Comparison of ENCODE assay signal across 14 cellular contexts in the genomic region with DNA sequence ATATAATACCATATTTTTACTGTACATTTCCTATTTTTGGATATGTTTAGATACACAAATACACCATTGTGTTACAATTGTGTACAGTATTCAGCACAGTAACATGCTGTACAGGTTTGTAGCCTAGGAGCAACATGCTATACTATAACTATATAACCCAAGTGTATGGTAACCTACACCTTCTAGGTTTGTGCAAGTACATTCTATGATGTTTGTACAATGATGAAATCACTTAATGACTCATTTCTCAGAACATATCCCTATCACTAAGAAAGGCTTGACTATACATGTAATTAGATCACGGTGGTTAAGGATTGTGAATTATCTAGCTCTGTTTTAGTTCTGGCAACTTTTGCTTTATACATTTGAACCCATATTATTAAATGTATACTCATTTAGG. TPM values are rescaled to one million over a fixed set of nuclear protein-coding genes. Genes with fewer than 3 reads are reported as not detected.
DNase-seq lines count a peak whose midpoint lies in the region; ATAC-seq, FAIRE-seq and TF ChIP-seq lines count a peak whose summit lies in the region.
"Had no signal": no experiment of that assay in that cellular context is flagged by ENCODE, and none has a peak within 500 bp of the region (broad histone marks: within the 10 kb centered on the region; RNA-seq: fewer than 3 reads in every experiment).

No MANE protein-coding gene starts in this region.

- no peak overlapping the region for H3K9ac ChIP-seq in fibroblast of lung (ENCODE audit: insufficient read depth, low read length)

- no peaks in the 10 kb centered on the region for H3K9me3 Mint-ChIP-seq in activated T-cell treated with anti-CD3 and anti-CD28 coated beads, Interleukin-2, amount 50 U/mL, for 72 hours

- CTCF ChIA-PET in Panc1 (lab: Charles Lee), result no interaction called here

- H3K79me2 ChIP-seq in fibroblast of lung (ENCODE audit: control insufficient read depth, insufficient read depth, low read length), result no peaks in the 10 kb centered on the region

- in situ Hi-C loops in Panc1 (cut with HindIII; ENCODE audit: low pct_unique_long_range_greater_than_20kb, low sequenced_read_pairs) (no loop called here), transverse colon (cut with MboI; ENCODE audit: low pct_ligation_motif_present in 1 of 4, low pct_unique_long_range_greater_than_20kb in 1 of 4, low sequenced_read_pairs in 3 of 4) (no loop called here)

- H3K27me3 ChIP-seq in Panc1 (ENCODE audit: control insufficient read depth, insufficient read depth, low read length) (no peaks in the 10 kb centered on the region), fibroblast of lung (ENCODE audit: control insufficient read depth, insufficient read depth, low read length) (no peaks in the 10 kb centered on the region), transverse colon (no peaks in the 10 kb centered on the region)
- H3K27me3 ChIP-seq: gastrocnemius medialis had no signal

- 63 to 66% methylated on average over 1 of the region's 1 CpG for WGBS in transverse colon (ENCODE audit: low coverage in 1 of 2), 2 donors

- H3K4me3 ChIP-seq in Panc1 (ENCODE audit: low read depth in 2 of 2, low read length in 2 of 2) (no peak overlapping the region), fibroblast of lung (replicated peaks in 1 of 4; ENCODE audit: control extremely low read depth in 1 of 4, insufficient read depth in 1 of 4, low read depth in 3 of 4, low read length in 4 of 4) (no peak overlapping the region), transverse colon (no peak overlapping the region)
- H3K4me3 ChIP-seq: coronary artery, gastrocnemius medialis had no signal

- no peak for TF ChIP-seq EP300 in transverse colon (IDR thresholded peaks at IDR 0.05; ENCODE audit: low read depth)

- H3K27ac Mint-ChIP-seq in activated T-cell treated with anti-CD3 and anti-CD28 coated beads, Interleukin-2, amount 50 U/mL, for 72 hours, result no peak overlapping the region
- H3K27ac Mint-ChIP-seq: activated B cell treated with CpG ODN at 0.5 μM for 24 hours had no signal

- no peak for DNase-seq in activated T-cell treated with anti-CD3 and anti-CD28 coated beads, Interleukin-2, amount 50 U/mL, for 72 hours
- DNase-seq in activated T-cell treated with anti-CD3 and anti-CD28 coated beads for 4 hours (no peak), Panc1 (ENCODE audit: low read depth, low spot score) (no peak), fibroblast of lung (ENCODE audit: low read depth in 2 of 2) (peak; percentile 66 to 69), urothelium cell line (ENCODE audit: low spot score) (no peak), T1000 (lab: John Stamatoyannopoulos, UW) (no peak), transverse colon (no peak)
- DNase-seq: activated B cell treated with CpG ODN at 0.5 μM for 24 hours, DMS 273 treated with DMSO at 0.1 percent for 48 hours, gastrocnemius medialis, islet precursor cell, NCI-H2029 had no signal

- no peak for TF ChIP-seq CTCF in Panc1 (IDR thresholded peaks at IDR 0.05)
- TF ChIP-seq CTCF in fibroblast of lung (conservative IDR thresholded peaks at IDR 0.05 in 1 of 2, IDR thresholded peaks at IDR 0.05 in 1 of 2; ENCODE audit: low read depth in 1 of 2, low read length in 2 of 2), result no peak
- TF ChIP-seq CTCF in transverse colon (IDR thresholded peaks at IDR 0.05), result no peak

- ATAC-seq in activated T-cell treated with anti-CD3 and anti-CD28 coated beads, Interleukin-2, amount 50 U/mL, for 72 hours (replicated peaks in 1 of 2), result peak; percentile 77 to 91
- ATAC-seq in Panc1 (peak; percentile 79; the same call in 1 of the 2 replicates), GM21390 (IDR thresholded peaks at IDR 0.05; ENCODE audit: unreplicated experiment) (no peak)
- ATAC-seq: gastrocnemius medialis had no signal

- H3K4me1 Mint-ChIP-seq in activated T-cell treated with anti-CD3 and anti-CD28 coated beads, Interleukin-2, amount 50 U/mL, for 72 hours (ENCODE audit: low read depth), result peaks cover 5% of the 10 kb centered on the region

- H3K4me1 ChIP-seq in Panc1 (ENCODE audit: control insufficient read depth, insufficient read depth, low read length), result no peaks in the 10 kb centered on the region; the same call in 1 of the 2 replicates
- no peaks in the 10 kb centered on the region for H3K4me1 ChIP-seq in fibroblast of lung (ENCODE audit: control insufficient read depth, extremely low read depth, insufficient read depth, low read length)
- no peaks in the 10 kb centered on the region for H3K4me1 ChIP-seq in transverse colon

- TF ChIP-seq POLR2A in transverse colon (IDR thresholded peaks at IDR 0.05), result no peak

- peaks cover 13% of the 10 kb centered on the region for H3K27me3 Mint-ChIP-seq in activated T-cell treated with anti-CD3 and anti-CD28 coated beads, Interleukin-2, amount 50 U/mL, for 72 hours (ENCODE audit: low read depth)
- H3K27me3 Mint-ChIP-seq: activated B cell treated with CpG ODN at 0.5 μM for 24 hours had no signal

- peak; percentile 56 for FAIRE-seq in urothelium cell line (lab: Jason Lieb, UNC)

- no peaks in the 10 kb centered on the region for H4K20me1 ChIP-seq in fibroblast of lung (ENCODE audit: control insufficient read depth, extremely low read depth, insufficient read depth, low read length)

- no TSS peak for BruUV-seq in Panc1 (replicated peaks; lab: Mats Ljungman, UMichigan)

- H3K4me2 ChIP-seq in fibroblast of lung (ENCODE audit: extremely low read depth, insufficient read depth, low read length), result no peak overlapping the region

- POLR2A ChIA-PET in Panc1 (lab: Charles Lee), result no interaction called here

- no peak overlapping the region for H3K27ac ChIP-seq in Panc1 (ENCODE audit: low read length)
- H3K27ac ChIP-seq in fibroblast of lung (ENCODE audit: insufficient read depth, low read length), result no peak overlapping the region
- no peak overlapping the region for H3K27ac ChIP-seq in transverse colon
- H3K27ac ChIP-seq: coronary artery, gastrocnemius medialis had no signal

- H3K36me3 Mint-ChIP-seq in activated T-cell treated with anti-CD3 and anti-CD28 coated beads, Interleukin-2, amount 50 U/mL, for 72 hours (ENCODE audit: insufficient read depth in 2 of 2), result no peaks in the 10 kb centered on the region

- H3K9me3 ChIP-seq in Panc1 (ENCODE audit: control insufficient read depth, insufficient read depth, low read depth, low read length), result no peaks in the 10 kb centered on the region
- no peaks in the 10 kb centered on the region for H3K9me3 ChIP-seq in fibroblast of lung (ENCODE audit: control insufficient read depth, insufficient read depth, low read depth, low read length)
- H3K9me3 ChIP-seq in transverse colon, result no peaks in the 10 kb centered on the region
- H3K9me3 ChIP-seq: gastrocnemius medialis had no signal

- H3K36me3 ChIP-seq in Panc1 (ENCODE audit: control insufficient read depth, insufficient read depth, low read length), result no peaks in the 10 kb centered on the region
- no peaks in the 10 kb centered on the region for H3K36me3 ChIP-seq in fibroblast of lung (ENCODE audit: control insufficient read depth, insufficient read depth, low read length)
- H3K36me3 ChIP-seq in transverse colon, result no peaks in the 10 kb centered on the region
- H3K36me3 ChIP-seq: gastrocnemius medialis had no signal

- no peak overlapping the region for H2AFZ ChIP-seq in fibroblast of lung (ENCODE audit: low read length)

- intact Hi-C loops in Panc1 (cut with micrococcal nuclease; ENCODE audit: unreplicated experiment), result no loop called here
- intact Hi-C loops in transverse colon (cut with DNase I; ENCODE audit: low total_unique reads), result no loop called here

- no peak overlapping the region for H3K4me3 Mint-ChIP-seq in activated T-cell treated with anti-CD3 and anti-CD28 coated beads, Interleukin-2, amount 50 U/mL, for 72 hours
- H3K4me3 Mint-ChIP-seq: activated B cell treated with CpG ODN at 0.5 μM for 24 hours had no signal

RNA-seq across cellular contexts. Expression of a gene that starts 31.3 kb away (rescaled TPM):
- total RNA-seq in activated T-cell treated with anti-CD3 and anti-CD28 coated beads, Interleukin-2, amount 50 U/mL, for 72 hours, result 1 to 10 TPM; 1.1 to 1.8 TPM
- total RNA-seq in Panc1 (2021; ENCODE audit: unreplicated experiment) (7.2 TPM), fibroblast of lung (5.0 and 5.6 TPM in 2 replicates), transverse colon (under 1 TPM in 3 of 4 donors, not detected in 1; 0.55 to 0.95 (median 0.60) TPM)
- polyA plus RNA-seq in Panc1 (2012; ENCODE audit: insufficient read length), result 8.7 TPM
- 3.7 and 5.1 TPM in 2 replicates for polyA plus RNA-seq in fibroblast of lung
- polyA plus RNA-seq in fibroblast of lung (2012), result 4.1 and 5.6 TPM in 2 replicates
- not detected in 2 replicates for polyA minus RNA-seq in fibroblast of lung (ENCODE audit: low replicate concordance)

RNA-seq across cellular contexts. Expression of a gene that starts 38.8 kb away (rescaled TPM):
- 10 to 100 TPM; 36.2 to 43.0 TPM for total RNA-seq in activated T-cell treated with anti-CD3 and anti-CD28 coated beads, Interleukin-2, amount 50 U/mL, for 72 hours
- total RNA-seq in Panc1 (2021; ENCODE audit: unreplicated experiment) (84.3 TPM), fibroblast of lung (51.9 and 74.2 TPM in 2 replicates), transverse colon (100 to 1,000 TPM in 2 of 4 donors, 10 to 100 TPM in 2; 56.1 to 123 (median 99.1) TPM)
- polyA plus RNA-seq in Panc1 (2012; ENCODE audit: insufficient read length), result 120 TPM
- 12.3 and 14.4 TPM in 2 replicates for polyA plus RNA-seq in fibroblast of lung
- polyA plus RNA-seq in fibroblast of lung (2012), result 54.0 and 69.1 TPM in 2 replicates
- 11.6 and 12.2 TPM in 2 replicates for polyA minus RNA-seq in fibroblast of lung (ENCODE audit: low replicate concordance)

RNA-seq across cellular contexts. Expression of a gene that starts 57.9 kb away (rescaled TPM):
- total RNA-seq in activated T-cell treated with anti-CD3 and anti-CD28 coated beads, Interleukin-2, amount 50 U/mL, for 72 hours, result under 1 TPM in 1 of 2 donors, not detected in 1; 0.17 TPM
- total RNA-seq in Panc1 (2021; ENCODE audit: unreplicated experiment) (159 TPM), fibroblast of lung (3.1 and 3.3 TPM in 2 replicates), transverse colon (100 to 1,000 TPM; 205 to 499 (median 299) TPM)
- polyA plus RNA-seq in Panc1 (2012; ENCODE audit: insufficient read length), result 224 TPM
- 3.6 and 32.5 TPM in 2 replicates for polyA plus RNA-seq in fibroblast of lung
- 3.1 and 26.8 TPM in 2 replicates for polyA plus RNA-seq in fibroblast of lung (2012)
- polyA minus RNA-seq in fibroblast of lung (ENCODE audit: low replicate concordance), result 15.4 and 30.5 TPM in 2 replicates
- total RNA-seq: activated B cell treated with CpG ODN at 0.5 μM for 24 hours had no signal

Comparison
In these comparisons a context has a peak if more than half of its experiments do, and no peak if none do; other contexts are left out.
1. DNase-seq: peak in fibroblast of lung (2 of 2); none in activated T-cell treated with anti-CD3 and anti-CD28 coated beads, Interleukin-2, amount 50 U/mL, for 72 hours (0 of 2), activated T-cell treated with anti-CD3 and anti-CD28 coated beads for 4 hours (single experiment), Panc1 (single experiment), urothelium cell line (single experiment), T1000 (single experiment) and transverse colon (single experiment).
2. RNA of a gene that starts 57.9 kb away (total RNA-seq): 205 to 499 TPM in transverse colon and 159 TPM in Panc1 (single experiment); 3.1 to 3.3 TPM in fibroblast of lung and 0.17 TPM in activated T-cell treated with anti-CD3 and anti-CD28 coated beads, Interleukin-2, amount 50 U/mL, for 72 hours; every median in the first group is over 10 times any median in the second.